In the genomic region with DNA sequence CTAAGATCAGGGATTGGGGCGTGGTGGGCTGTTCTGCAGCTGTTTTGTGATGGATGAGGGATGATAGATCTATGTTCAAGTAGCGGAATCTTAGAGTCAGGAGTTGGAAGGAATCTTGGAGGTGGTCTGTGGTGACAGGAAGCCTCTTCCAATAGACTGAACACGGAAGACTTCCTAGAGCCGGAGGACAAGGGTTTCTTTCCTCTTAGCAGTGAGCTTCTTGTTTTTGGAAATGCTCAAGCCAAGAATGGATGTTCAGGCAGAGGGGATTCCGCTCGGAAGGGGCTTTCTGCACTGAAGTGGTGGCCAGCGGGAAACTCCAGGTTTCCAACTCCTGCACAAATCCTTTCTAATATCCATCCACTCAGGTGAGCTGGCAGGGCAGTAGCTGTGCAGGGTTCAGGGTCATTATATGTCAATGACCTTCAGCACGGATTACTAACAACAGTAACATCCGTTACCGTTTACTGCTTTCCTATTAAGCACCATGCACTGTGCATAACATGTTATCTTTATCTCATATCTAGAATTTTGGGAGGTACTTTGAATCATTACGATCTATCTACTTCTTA, we compare ENCODE assay signal across 8 cellular contexts. TPM values are rescaled to one million over a fixed set of nuclear protein-coding genes. Genes with fewer than 3 reads are reported as not detected.
DNase-seq lines count a peak whose midpoint lies in the region; ATAC-seq lines count a peak whose summit lies in the region.

No MANE protein-coding gene starts in this region.

- peaks cover 19% of the 10 kb centered on the region for H3K36me3 Mint-ChIP-seq in activated CD4-positive, alpha-beta memory T cell treated with anti-CD3 and anti-CD28 coated beads, Interleukin-2, amount 10 ng/mL, durations not matched to agents 7 days and 5 days (ENCODE audit: low read depth)
- H3K36me3 Mint-ChIP-seq in stimulated activated effector memory CD8-positive, alpha-beta T cell treated with anti-CD3 and anti-CD28 coated beads, Interleukin-12 subunit alpha, Interleukin-12 subunit beta, amount 100 ng/mL, for 72 hours: peaks cover 15% of the 10 kb centered on the region

- peaks cover 26% of the 10 kb centered on the region for H3K4me1 Mint-ChIP-seq in activated CD4-positive, alpha-beta memory T cell treated with anti-CD3 and anti-CD28 coated beads, Interleukin-2, amount 10 ng/mL, durations not matched to agents 7 days and 5 days
- peaks cover 24% of the 10 kb centered on the region for H3K4me1 Mint-ChIP-seq in stimulated activated effector memory CD8-positive, alpha-beta T cell treated with anti-CD3 and anti-CD28 coated beads, Interleukin-12 subunit alpha, Interleukin-12 subunit beta, amount 100 ng/mL, for 72 hours

- WGBS in right cardiac atrium: 46% methylated on average over 11 of the region's 11 CpGs

- H3K4me1 ChIP-seq in right cardiac atrium (ENCODE audit: control insufficient read depth, insufficient read depth, low read length): peaks cover 5% of the 10 kb centered on the region

- H3K27me3 Mint-ChIP-seq in activated CD4-positive, alpha-beta memory T cell treated with anti-CD3 and anti-CD28 coated beads, Interleukin-2, amount 10 ng/mL, durations not matched to agents 7 days and 5 days: no peaks in the 10 kb centered on the region

- peak overlapping the region; percentile 28 for H3K27ac ChIP-seq in right cardiac atrium (ENCODE audit: low read length)

- H3K9me3 Mint-ChIP-seq in activated CD4-positive, alpha-beta memory T cell treated with anti-CD3 and anti-CD28 coated beads, Interleukin-2, amount 10 ng/mL, durations not matched to agents 7 days and 5 days: no peaks in the 10 kb centered on the region
- no peaks in the 10 kb centered on the region for H3K9me3 Mint-ChIP-seq in stimulated activated effector memory CD8-positive, alpha-beta T cell treated with anti-CD3 and anti-CD28 coated beads, Interleukin-12 subunit alpha, Interleukin-12 subunit beta, amount 100 ng/mL, for 72 hours

- peak overlapping the region; percentile 67 for H3K27ac Mint-ChIP-seq in activated CD4-positive, alpha-beta memory T cell treated with anti-CD3 and anti-CD28 coated beads, Interleukin-2, amount 10 ng/mL, durations not matched to agents 7 days and 5 days
- H3K27ac Mint-ChIP-seq in stimulated activated effector memory CD8-positive, alpha-beta T cell treated with anti-CD3 and anti-CD28 coated beads, Interleukin-12 subunit alpha, Interleukin-12 subunit beta, amount 100 ng/mL, for 72 hours: peak overlapping the region; percentile 96

- DNase-seq in activated CD4-positive, alpha-beta memory T cell treated with anti-CD3 and anti-CD28 coated beads, Interleukin-2, amount 10 ng/mL, durations not matched to agents 7 days and 5 days: no peak
- no peak for DNase-seq in right cardiac atrium
- DNase-seq in stimulated activated effector memory CD8-positive, alpha-beta T cell treated with anti-CD3 and anti-CD28 coated beads, Interleukin-12 subunit alpha, Interleukin-12 subunit beta, amount 100 ng/mL, for 72 hours (ENCODE audit: low spot score in 2 of 2): no peak
- no peak for DNase-seq in NCI-H345 treated with DMSO at 0.1 percent for 48 hours (lab: John Stamatoyannopoulos, UW; ENCODE audit: unreplicated experiment)
- no peak for DNase-seq in midbrain (lab: John Stamatoyannopoulos, UW)
- DNase-seq in SKM-1 treated with dmso at 0.1 percent for 144 hours (lab: John Stamatoyannopoulos, UW; ENCODE audit: unreplicated experiment): no peak

- H3K4me3 Mint-ChIP-seq in activated CD4-positive, alpha-beta memory T cell treated with anti-CD3 and anti-CD28 coated beads, Interleukin-2, amount 10 ng/mL, durations not matched to agents 7 days and 5 days: peak overlapping the region; percentile 98
- H3K4me3 Mint-ChIP-seq in stimulated activated effector memory CD8-positive, alpha-beta T cell treated with anti-CD3 and anti-CD28 coated beads, Interleukin-12 subunit alpha, Interleukin-12 subunit beta, amount 100 ng/mL, for 72 hours: peak overlapping the region; percentile 84

- POLR2A ChIA-PET in activated CD4-positive, alpha-beta memory T cell treated with anti-CD3 and anti-CD28 coated beads, Interleukin-2, amount 10 ng/mL, durations not matched to agents 7 days and 5 days (lab: Charles Lee): interaction anchor here (1.0 to 1.7 kb wide), 6 partner anchors 14 to 217 kb away, joined by 3 to 13 read pairs (median 6); partner anchors contain the start of gene CZIB

- no peaks in the 10 kb centered on the region for H3K9me3 ChIP-seq in right cardiac atrium (ENCODE audit: control insufficient read depth, low read length)

- no peaks in the 10 kb centered on the region for H3K27me3 ChIP-seq in right cardiac atrium (ENCODE audit: control insufficient read depth, insufficient read depth)

- CTCF ChIA-PET in activated CD4-positive, alpha-beta memory T cell treated with anti-CD3 and anti-CD28 coated beads, Interleukin-2, amount 10 ng/mL, durations not matched to agents 7 days and 5 days (lab: Charles Lee): interaction anchor here (0.8 to 3.2 kb wide), 5 partner anchors 9 to 23 kb away, joined by 3 to 17 read pairs (median 7); no protein-coding TSS in a partner anchor

- ATAC-seq in GM18511 (IDR thresholded peaks at IDR 0.05; ENCODE audit: unreplicated experiment): peak; percentile 32
- ATAC-seq in HG02840 (IDR thresholded peaks at IDR 0.05; ENCODE audit: low FRiP score, unreplicated experiment): peak; percentile 9
- peak; percentile 4 to 33 for ATAC-seq in right cardiac atrium
- peak; percentile 29 for ATAC-seq in stimulated activated effector memory CD8-positive, alpha-beta T cell treated with anti-CD3 and anti-CD28 coated beads, Interleukin-12 subunit alpha, Interleukin-12 subunit beta, amount 100 ng/mL, for 72 hours

- H3K4me3 ChIP-seq in right cardiac atrium (ENCODE audit: low read length): peak overlapping the region; percentile 92

- intact Hi-C loops in right cardiac atrium (cut with DNase I): no loop called here

RNA-seq across cellular contexts. Expression of gene CPT2, which starts 0.6 kb away (rescaled TPM):
- total RNA-seq in activated CD4-positive, alpha-beta memory T cell treated with anti-CD3 and anti-CD28 coated beads, Interleukin-2, amount 10 ng/mL, durations not matched to agents 7 days and 5 days: 10 to 100 TPM; 13.9 to 14.9 TPM
- 10 to 100 TPM; 12.1 to 21.2 (median 14.3) TPM for total RNA-seq in right cardiac atrium
- polyA plus RNA-seq in right cardiac atrium: 19.3 TPM

RNA-seq across cellular contexts. Expression of gene CZIB, which starts 24.4 kb away (rescaled TPM):
- 10 to 100 TPM; 38.2 to 41.3 TPM for total RNA-seq in activated CD4-positive, alpha-beta memory T cell treated with anti-CD3 and anti-CD28 coated beads, Interleukin-2, amount 10 ng/mL, durations not matched to agents 7 days and 5 days
- 10 to 100 TPM; 44.7 to 57.0 (median 49.3) TPM for total RNA-seq in right cardiac atrium
- 63.4 TPM for polyA plus RNA-seq in right cardiac atrium

RNA-seq across cellular contexts. Expression of gene MAGOH, which starts 42.3 kb away (rescaled TPM):
- 10 to 100 TPM; 65.3 to 65.9 TPM for total RNA-seq in activated CD4-positive, alpha-beta memory T cell treated with anti-CD3 and anti-CD28 coated beads, Interleukin-2, amount 10 ng/mL, durations not matched to agents 7 days and 5 days
- total RNA-seq in right cardiac atrium: 10 to 100 TPM; 19.7 to 28.2 (median 24.5) TPM
- polyA plus RNA-seq in right cardiac atrium: 59.4 TPM

RNA-seq across cellular contexts. Expression of gene SLC1A7, which starts 53.6 kb away (rescaled TPM):
- total RNA-seq in activated CD4-positive, alpha-beta memory T cell treated with anti-CD3 and anti-CD28 coated beads, Interleukin-2, amount 10 ng/mL, durations not matched to agents 7 days and 5 days: not detected
- 1 to 10 TPM in 2 of 4 donors, under 1 TPM in 2; 0.71 to 1.8 (median 1.1) TPM for total RNA-seq in right cardiac atrium
- 0.57 TPM for polyA plus RNA-seq in right cardiac atrium
